8 cellular contexts compared by ENCODE assay signal in genomic region chr3:175149675-175150074, GRCh38.
DNase-seq lines count a peak whose midpoint lies in the region; ATAC-seq, FAIRE-seq and TF ChIP-seq lines count a peak whose summit lies in the region.

No MANE protein-coding gene starts in this region.

- FAIRE-seq in islet of Langerhans (lab: Jason Lieb, UNC) (peak; percentile 17), D721Med (lab: Jason Lieb, UNC) (no peak)

- DNase-seq in NCI-H2171 treated with DMSO at 0.1 percent for 48 hours (lab: John Stamatoyannopoulos, UW) (peak; percentile 97), middle frontal gyrus (ENCODE audit: extremely low spot score, low spot score) (no peak), cerebellar nuclear complex (lab: John Stamatoyannopoulos, UW) (no peak), D721Med (ENCODE audit: insufficient read length, low spot score) (no peak)
- DNase-seq in activated naive CD4-positive, alpha-beta T cell treated with Interleukin-2 at 50 U/mL for 16 hours = no peak

- ATAC-seq in GM18502 (IDR thresholded peaks at IDR 0.05; ENCODE audit: poor library complexity, unreplicated experiment) (peak; percentile 81), HG03135 (IDR thresholded peaks at IDR 0.05; ENCODE audit: unreplicated experiment) (peak; percentile 88)

- no peak for TF ChIP-seq CTCF in D721Med (IDR thresholded peaks at IDR 0.05; ENCODE audit: insufficient read depth, missing control alignments)
